ENCODE assay signal across 10 cellular contexts in the genomic region with DNA sequence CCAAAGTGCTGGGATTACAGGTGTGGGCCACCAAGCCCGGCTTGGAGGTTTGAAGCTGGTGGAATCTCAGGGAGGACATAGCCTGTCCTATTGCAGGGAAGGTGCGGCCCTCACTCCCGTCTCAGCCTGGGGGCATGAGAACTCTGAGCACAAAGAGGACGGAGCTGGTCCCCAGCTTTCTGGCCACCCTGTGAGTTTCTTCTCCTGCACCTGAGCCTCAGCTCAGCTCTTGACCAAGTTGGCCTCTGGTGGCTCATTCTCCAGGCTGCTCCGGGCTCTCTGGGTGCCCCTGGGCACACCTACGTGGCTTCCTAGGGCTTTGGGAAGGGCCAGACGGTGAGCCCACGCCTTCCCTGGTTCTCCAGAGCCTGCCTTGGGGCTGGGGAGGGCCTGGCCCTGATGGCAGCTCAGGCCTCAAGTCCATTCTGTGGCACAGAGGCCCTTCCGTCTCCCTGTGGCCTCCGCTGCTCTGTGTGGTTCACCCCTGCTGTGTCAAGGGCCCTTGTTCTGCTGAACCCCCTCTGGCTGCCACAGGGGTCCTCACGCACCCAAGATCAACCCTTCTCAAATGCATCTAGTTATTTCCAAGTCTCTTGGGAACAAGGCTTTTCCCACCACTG. TPM values are rescaled to one million over a fixed set of nuclear protein-coding genes. Genes with fewer than 3 reads are reported as not detected.
DNase-seq lines count a peak whose midpoint lies in the region; ATAC-seq and TF ChIP-seq lines count a peak whose summit lies in the region.
"Had no signal": no experiment of that assay in that cellular context is flagged by ENCODE, and none has a peak within 500 bp of the region (broad histone marks: within the 10 kb centered on the region; RNA-seq: fewer than 3 reads in every experiment).

No MANE protein-coding gene starts in this region.

- WGBS in endodermal cell (ENCODE audit: insufficient coverage in 1 of 2, insufficient read length in 1 of 2), 2 experiments, result 95 to 97% methylated on average over 6 to 11 of the region's 11 CpGs

- H3K27me3 Mint-ChIP-seq in activated CD8-positive, alpha-beta memory T cell treated with anti-CD3 and anti-CD28 coated beads, Interleukin-2, amount 10 ng/mL, durations not matched to agents 7 days and 5 days, result no peaks in the 10 kb centered on the region
- H3K27me3 Mint-ChIP-seq in endodermal cell (ENCODE audit: insufficient read depth), result no peaks in the 10 kb centered on the region
- H3K27me3 Mint-ChIP-seq in stimulated activated memory B cell treated with anti-CD40 and anti-IgM and Interleukin-4, amounts not matched to agents 10 μg/mL and 1 μg/mL and 100 μg/mL, for 72 hours, result no peaks in the 10 kb centered on the region

- H2AFZ ChIP-seq in OCI-LY7 (ENCODE audit: low read length), result no peak overlapping the region

- no peak for TF ChIP-seq CTCF in OCI-LY7 (conservative IDR thresholded peaks at IDR 0.05; ENCODE audit: low read length)
- TF ChIP-seq CTCF in endodermal cell (conservative IDR thresholded peaks at IDR 0.05), result no peak

- H3K9me2 ChIP-seq in OCI-LY7 (ENCODE audit: insufficient read depth, low read length), result no peaks in the 10 kb centered on the region

- intact Hi-C loops in OCI-LY7 (cut with micrococcal nuclease; ENCODE audit: unreplicated experiment), result loop anchor here (5.0 kb wide), 1 partner anchor 138 kb away; no protein-coding TSS in a partner anchor

- no peaks in the 10 kb centered on the region for H3K9me3 Mint-ChIP-seq in activated CD8-positive, alpha-beta memory T cell treated with anti-CD3 and anti-CD28 coated beads, Interleukin-2, amount 10 ng/mL, durations not matched to agents 7 days and 5 days (ENCODE audit: low read depth)
- H3K9me3 Mint-ChIP-seq in endodermal cell, result no peaks in the 10 kb centered on the region
- H3K9me3 Mint-ChIP-seq in stimulated activated memory B cell treated with anti-CD40 and anti-IgM and Interleukin-4, amounts not matched to agents 10 μg/mL and 1 μg/mL and 100 μg/mL, for 72 hours, result no peaks in the 10 kb centered on the region

- POLR2A ChIA-PET in OCI-LY7 (lab: Charles Lee), result interaction anchor here (2.5 kb wide), 1 partner anchor 67 kb away, joined by 9 read pairs; the partner anchor contains the start of gene DCXR

- H3K36me3 ChIP-seq in OCI-LY7 (ENCODE audit: insufficient read depth, low read length), result no peaks in the 10 kb centered on the region
- H3K36me3 ChIP-seq in endodermal cell (ENCODE audit: control insufficient read depth, insufficient read depth, low read length), result no peaks in the 10 kb centered on the region

- no peaks in the 10 kb centered on the region for H3K9me3 ChIP-seq in OCI-LY7 (ENCODE audit: low read length)
- H3K9me3 ChIP-seq in endodermal cell (ENCODE audit: control insufficient read depth, low read length), result no peaks in the 10 kb centered on the region

- H3K79me2 ChIP-seq in OCI-LY7 (ENCODE audit: insufficient read depth, low read depth, low read length), result no peaks in the 10 kb centered on the region

- no peak overlapping the region for H3K27ac ChIP-seq in OCI-LY7 (ENCODE audit: low read depth, low read length, poor library complexity, severe bottlenecking)
- H3K27ac ChIP-seq in endodermal cell (ENCODE audit: low read depth, low read length), result no peak overlapping the region

- H3K4me1 Mint-ChIP-seq in activated CD8-positive, alpha-beta memory T cell treated with anti-CD3 and anti-CD28 coated beads, Interleukin-2, amount 10 ng/mL, durations not matched to agents 7 days and 5 days, result peaks cover 25% of the 10 kb centered on the region
- peaks cover 42% of the 10 kb centered on the region for H3K4me1 Mint-ChIP-seq in endodermal cell
- H3K4me1 Mint-ChIP-seq in stimulated activated memory B cell treated with anti-CD40 and anti-IgM and Interleukin-4, amounts not matched to agents 10 μg/mL and 1 μg/mL and 100 μg/mL, for 72 hours, result peaks cover 33% of the 10 kb centered on the region

- H3K27ac Mint-ChIP-seq in activated CD8-positive, alpha-beta memory T cell treated with anti-CD3 and anti-CD28 coated beads, Interleukin-2, amount 10 ng/mL, durations not matched to agents 7 days and 5 days, result peak overlapping the region; percentile 93
- H3K27ac Mint-ChIP-seq in endodermal cell, result peak overlapping the region; percentile 30
- peak overlapping the region; percentile 97 for H3K27ac Mint-ChIP-seq in stimulated activated memory B cell treated with anti-CD40 and anti-IgM and Interleukin-4, amounts not matched to agents 10 μg/mL and 1 μg/mL and 100 μg/mL, for 72 hours

- H3K4me3 Mint-ChIP-seq in activated CD8-positive, alpha-beta memory T cell treated with anti-CD3 and anti-CD28 coated beads, Interleukin-2, amount 10 ng/mL, durations not matched to agents 7 days and 5 days, result peak overlapping the region; percentile 80
- H3K4me3 Mint-ChIP-seq in endodermal cell, result no peak overlapping the region
- peak overlapping the region; percentile 41 for H3K4me3 Mint-ChIP-seq in stimulated activated memory B cell treated with anti-CD40 and anti-IgM and Interleukin-4, amounts not matched to agents 10 μg/mL and 1 μg/mL and 100 μg/mL, for 72 hours

- no peaks in the 10 kb centered on the region for H3K36me3 Mint-ChIP-seq in activated CD8-positive, alpha-beta memory T cell treated with anti-CD3 and anti-CD28 coated beads, Interleukin-2, amount 10 ng/mL, durations not matched to agents 7 days and 5 days
- peaks cover 9% of the 10 kb centered on the region for H3K36me3 Mint-ChIP-seq in endodermal cell (ENCODE audit: low read depth)
- H3K36me3 Mint-ChIP-seq in stimulated activated memory B cell treated with anti-CD40 and anti-IgM and Interleukin-4, amounts not matched to agents 10 μg/mL and 1 μg/mL and 100 μg/mL, for 72 hours, result no peaks in the 10 kb centered on the region

- BruUV-seq in OCI-LY7 (replicated peaks; lab: Mats Ljungman, UMichigan), result no TSS peak

- H3K4me2 ChIP-seq in OCI-LY7 (ENCODE audit: low read length), result peak overlapping the region; percentile 70

- peak; percentile 37 for DNase-seq in activated CD8-positive, alpha-beta memory T cell treated with anti-CD3 and anti-CD28 coated beads, Interleukin-2, amount 10 ng/mL, durations not matched to agents 7 days and 5 days
- no peak for DNase-seq in activated CD8-positive, alpha-beta memory T cell treated with anti-CD3 and anti-CD28 coated beads for 24 hours
- no peak for DNase-seq in OCI-LY7 (ENCODE audit: low spot score)
- DNase-seq in endodermal cell, result no peak
- DNase-seq in NCI-H1092 treated with DMSO at 0.1 percent for 48 hours (lab: John Stamatoyannopoulos, UW), result no peak
- no peak for DNase-seq in NCI-H1436 (lab: John Stamatoyannopoulos, UW)
- DNase-seq: Kasumi-1, NCI-H446 treated with DMSO at 0.1 percent for 48 hours had no signal

- ATAC-seq in activated CD8-positive, alpha-beta memory T cell treated with anti-CD3 and anti-CD28 coated beads, Interleukin-2, amount 10 ng/mL, durations not matched to agents 7 days and 5 days, result no peak
- ATAC-seq in stimulated activated memory B cell treated with anti-CD40 and anti-IgM and Interleukin-4, amounts not matched to agents 10 μg/mL and 1 μg/mL and 100 μg/mL, for 72 hours, result no peak
- ATAC-seq in HG02885 (IDR thresholded peaks at IDR 0.05; ENCODE audit: poor library complexity, unreplicated experiment), result no peak

- H3K4me3 ChIP-seq in OCI-LY7 (ENCODE audit: low read depth, low read length, poor library complexity, severe bottlenecking) (no peak overlapping the region), endodermal cell (ENCODE audit: low read length) (no peak overlapping the region)

- no peaks in the 10 kb centered on the region for H3K27me3 ChIP-seq in endodermal cell (ENCODE audit: control insufficient read depth, insufficient read depth, low read length, poor library complexity, severe bottlenecking)

- H3K4me1 ChIP-seq in OCI-LY7 (ENCODE audit: insufficient read depth, low read length, poor library complexity, severe bottlenecking) (peaks cover 57% of the 10 kb centered on the region), endodermal cell (ENCODE audit: control insufficient read depth, insufficient read depth, low read length) (peaks cover 23% of the 10 kb centered on the region)

- H3K9ac ChIP-seq in endodermal cell (ENCODE audit: extremely low read depth, low read length, poor library complexity, severe bottlenecking), result no peak overlapping the region

- no peaks in the 10 kb centered on the region for H4K20me1 ChIP-seq in OCI-LY7 (ENCODE audit: insufficient read depth, low read length)

- CTCF ChIA-PET in activated CD8-positive, alpha-beta memory T cell treated with anti-CD3 and anti-CD28 coated beads, Interleukin-2, amount 10 ng/mL, durations not matched to agents 7 days and 5 days (lab: Charles Lee), result interaction anchor here (1.6 to 2.5 kb wide), 5 partner anchors 75 to 131 kb away, joined by 3 to 13 read pairs (median 5); no protein-coding TSS in a partner anchor
- CTCF ChIA-PET in OCI-LY7 (lab: Charles Lee; ENCODE audit: unreplicated experiment), result no interaction called here

RNA-seq across cellular contexts. Expression of gene FASN, which starts 6.9 kb away (rescaled TPM):
- total RNA-seq in activated CD8-positive, alpha-beta memory T cell treated with anti-CD3 and anti-CD28 coated beads, Interleukin-2, amount 10 ng/mL, durations not matched to agents 7 days and 5 days, result 100 to 1,000 TPM; 229 to 277 TPM
- total RNA-seq in OCI-LY7 (2014; rRNA removed; shearing (Covaris generic)), result 94.4 and 111 TPM in 2 replicates
- total RNA-seq in OCI-LY7 (2022) (299 and 364 TPM in 2 replicates), endodermal cell (100 to 1,000 TPM; 371 to 498 TPM)
- 301 TPM for polyA plus RNA-seq in endodermal cell (2013, experiment 1 of 2)
- polyA plus RNA-seq in endodermal cell (2013, experiment 2 of 2), result 312 TPM

RNA-seq across cellular contexts. Expression of gene DUS1L, which starts 39.3 kb away (rescaled TPM):
- total RNA-seq in activated CD8-positive, alpha-beta memory T cell treated with anti-CD3 and anti-CD28 coated beads, Interleukin-2, amount 10 ng/mL, durations not matched to agents 7 days and 5 days, result 100 to 1,000 TPM; 134 to 139 TPM
- 374 and 388 TPM in 2 replicates for total RNA-seq in OCI-LY7 (2014; rRNA removed; shearing (Covaris generic))
- total RNA-seq in OCI-LY7 (2022) (300 and 320 TPM in 2 replicates), endodermal cell (100 to 1,000 TPM in 1 of 2 donors, 10 to 100 TPM in 1; 85.3 to 108 TPM)
- 74.8 TPM for polyA plus RNA-seq in endodermal cell (2013, experiment 1 of 2)
- 69.5 TPM for polyA plus RNA-seq in endodermal cell (2013, experiment 2 of 2)

RNA-seq across cellular contexts. Expression of gene GPS1, which starts 53.2 kb away (rescaled TPM):
- 100 to 1,000 TPM in 1 of 2 experiments, 10 to 100 TPM in 1; 92.4 to 106 TPM for total RNA-seq in activated CD8-positive, alpha-beta memory T cell treated with anti-CD3 and anti-CD28 coated beads, Interleukin-2, amount 10 ng/mL, durations not matched to agents 7 days and 5 days
- total RNA-seq in OCI-LY7 (2014; rRNA removed; shearing (Covaris generic)), result 137 and 169 TPM in 2 replicates
- total RNA-seq in OCI-LY7 (2022) (123 and 133 TPM in 2 replicates), endodermal cell (100 to 1,000 TPM; 152 to 153 TPM)
- polyA plus RNA-seq in endodermal cell (2013, experiment 1 of 2), result 128 TPM
- polyA plus RNA-seq in endodermal cell (2013, experiment 2 of 2), result 119 TPM

RNA-seq across cellular contexts. Expression of gene RFNG, which starts 53.3 kb away (rescaled TPM):
- total RNA-seq in activated CD8-positive, alpha-beta memory T cell treated with anti-CD3 and anti-CD28 coated beads, Interleukin-2, amount 10 ng/mL, durations not matched to agents 7 days and 5 days, result 10 to 100 TPM; 20.9 to 23.0 TPM
- total RNA-seq in OCI-LY7 (2014; rRNA removed; shearing (Covaris generic)), result 50.5 and 59.4 TPM in 2 replicates
- total RNA-seq in OCI-LY7 (2022) (41.3 and 47.3 TPM in 2 replicates), endodermal cell (10 to 100 TPM; 46.3 to 54.5 TPM)
- 44.6 TPM for polyA plus RNA-seq in endodermal cell (2013, experiment 1 of 2)
- 43.4 TPM for polyA plus RNA-seq in endodermal cell (2013, experiment 2 of 2)

Comparison
In these comparisons a context has a peak if more than half of its experiments do, and no peak if none do; other contexts are left out.
1. H3K27ac Mint-ChIP-seq: peak in every context shown above with its lines; median percentile 97 in stimulated activated memory B cell treated with anti-CD40 and anti-IgM and Interleukin-4, amounts not matched to agents 10 μg/mL and 1 μg/mL and 100 μg/mL, for 72 hours; 93 in activated CD8-positive, alpha-beta memory T cell treated with anti-CD3 and anti-CD28 coated beads, Interleukin-2, amount 10 ng/mL, durations not matched to agents 7 days and 5 days; 30 in endodermal cell.